In genomic region chr6:96923871-96924493, GRCh38 we compare ENCODE assay signal across 8 cellular contexts.
DNase-seq lines count a peak whose midpoint lies in the region; ATAC-seq lines count a peak whose summit lies in the region.

No MANE protein-coding gene starts in this region.

- H3K27ac ChIP-seq in HUES6 (ENCODE audit: low read depth, low read length) (0 out of 2 replicates have a peak overlapping the region, but pooled peaks have one; percentile 55), iPS-18a (ENCODE audit: low read length) (peak overlapping the region; percentile 43)

- peaks cover 4% of the 10 kb centered on the region for H3K36me3 Mint-ChIP-seq in activated naive CD8-positive, alpha-beta T cell

- peak; percentile 42 for DNase-seq in NCI-H2227 treated with DMSO at 0.1 percent for 48 hours (lab: John Stamatoyannopoulos, UW)
- no peak for DNase-seq in NCI-H2227 (lab: John Stamatoyannopoulos, UW; ENCODE audit: unreplicated experiment)
- peak; percentile 2 to 4 for DNase-seq in stimulated activated CD8-positive, alpha-beta memory T cell treated with anti-CD3 and anti-CD28 coated beads, Interleukin-4, amount 100 ng/mL, for 1 hour (ENCODE audit: low read depth in 2 of 2, low spot score in 1 of 2)
- DNase-seq in NCI-H128 (lab: John Stamatoyannopoulos, UW; ENCODE audit: unreplicated experiment): no peak

- H3K36me3 ChIP-seq in HUES6 (ENCODE audit: control insufficient read depth, insufficient read depth, low read length): no peaks in the 10 kb centered on the region
- H3K36me3 ChIP-seq in iPS-18a (ENCODE audit: control insufficient read depth, low read depth, low read length): no peaks in the 10 kb centered on the region

- no peaks in the 10 kb centered on the region for H3K27me3 Mint-ChIP-seq in activated naive CD8-positive, alpha-beta T cell

- H3K9me3 ChIP-seq in HUES6 (ENCODE audit: control insufficient read depth, insufficient read depth, low read depth, low read length): no peaks in the 10 kb centered on the region
- H3K9me3 ChIP-seq in iPS-18a (ENCODE audit: control insufficient read depth, low read depth, low read length): no peaks in the 10 kb centered on the region

- peak overlapping the region; percentile 95 for H3K4me3 Mint-ChIP-seq in activated naive CD8-positive, alpha-beta T cell

- ATAC-seq in GM21528 (IDR thresholded peaks at IDR 0.05; ENCODE audit: low FRiP score, unreplicated experiment): peak; percentile 87

- H3K9me3 Mint-ChIP-seq in activated naive CD8-positive, alpha-beta T cell (ENCODE audit: low read depth): no peaks in the 10 kb centered on the region

- peaks cover 12% of the 10 kb centered on the region; the same call in 1 of the 2 replicates for H3K27me3 ChIP-seq in HUES6 (ENCODE audit: control insufficient read depth, insufficient read depth, low read length)
- peaks cover 9% of the 10 kb centered on the region for H3K27me3 ChIP-seq in iPS-18a (ENCODE audit: control insufficient read depth, insufficient read depth, low read length)

- peak overlapping the region; percentile 94 for H3K27ac Mint-ChIP-seq in activated naive CD8-positive, alpha-beta T cell

- peaks cover 31% of the 10 kb centered on the region for H3K4me1 Mint-ChIP-seq in activated naive CD8-positive, alpha-beta T cell (ENCODE audit: low read depth)

- H3K4me1 ChIP-seq in HUES6 (ENCODE audit: control insufficient read depth, insufficient read depth, low read length) (peaks cover 6% of the 10 kb centered on the region; the same call in 1 of the 2 replicates), iPS-18a (ENCODE audit: control insufficient read depth, low read depth, low read length) (no peaks in the 10 kb centered on the region)

- H3K4me3 ChIP-seq in HUES6 (ENCODE audit: low read depth, low read length): peak overlapping the region; percentile 76
- H3K4me3 ChIP-seq in iPS-18a (ENCODE audit: low read length): peak overlapping the region; percentile 73

- H3K9ac ChIP-seq in HUES6 (ENCODE audit: low read length): peak overlapping the region; percentile 61
- H3K9ac ChIP-seq in iPS-18a (ENCODE audit: low read length): peak overlapping the region; percentile 57

Comparison
In these comparisons a context has a peak if more than half of its experiments do, and no peak if none do; other contexts are left out.
1. DNase-seq: peak in NCI-H2227 treated with DMSO at 0.1 percent for 48 hours (single experiment) and stimulated activated CD8-positive, alpha-beta memory T cell treated with anti-CD3 and anti-CD28 coated beads, Interleukin-4, amount 100 ng/mL, for 1 hour (2 of 2); none in NCI-H2227 (single experiment) and NCI-H128 (single experiment).